8 cellular contexts compared by ENCODE assay signal in the genomic region with DNA sequence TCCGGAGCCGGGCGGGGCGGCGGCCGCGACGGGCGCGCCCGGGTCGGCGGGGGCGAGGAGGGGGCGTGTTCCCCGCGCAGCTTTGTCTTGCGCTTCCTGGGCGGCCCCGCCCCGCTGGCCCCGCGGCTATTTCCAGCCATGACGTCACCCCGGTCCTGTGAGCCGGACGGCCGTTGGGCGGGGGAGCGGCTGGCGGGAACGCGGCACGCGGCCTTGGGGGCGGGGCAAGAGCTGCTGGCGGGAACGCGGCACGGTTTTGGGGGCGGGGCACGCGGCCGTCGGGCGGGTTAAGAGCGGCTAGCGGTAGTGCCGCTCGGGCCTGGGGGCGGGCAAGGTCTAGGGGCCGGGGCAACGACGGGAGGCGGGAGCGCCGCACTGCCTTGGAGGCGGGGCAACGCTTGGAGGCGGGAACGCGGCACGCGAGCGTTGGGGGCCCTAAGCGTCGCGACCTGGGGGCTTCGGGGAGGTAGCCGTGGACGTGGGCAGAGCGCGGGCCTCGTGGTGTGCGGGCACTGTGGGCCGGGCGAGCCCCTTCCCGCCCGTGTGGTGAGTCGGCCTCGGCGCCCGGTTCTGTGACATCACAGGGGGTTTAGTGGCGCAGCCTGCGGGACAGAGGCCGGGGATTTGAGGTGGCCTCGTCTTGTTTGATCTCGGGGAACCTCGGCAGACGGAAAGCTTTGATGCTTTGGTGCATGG. TPM values are rescaled to one million over a fixed set of nuclear protein-coding genes. Genes with fewer than 3 reads are reported as not detected.
DNase-seq lines count a peak whose midpoint lies in the region; ATAC-seq and TF ChIP-seq lines count a peak whose summit lies in the region.

No MANE protein-coding gene starts in this region.

- TSS peak; percentile 62 for BruUV-seq in Panc1 (replicated peaks; lab: Mats Ljungman, UMichigan)

- H3K4me3 ChIP-seq in Panc1 (ENCODE audit: low read depth in 2 of 2, low read length in 2 of 2), result peak overlapping the region; percentile 61 to 74

- TF ChIP-seq CTCF in Panc1 (IDR thresholded peaks at IDR 0.05), result no peak

- intact Hi-C loops in Panc1 (cut with micrococcal nuclease; ENCODE audit: unreplicated experiment), result no loop called here
- intact Hi-C loops in activated T-helper 2 cell treated with anti-CD3 and anti-CD28 coated beads, Interferon-gamma antibody, Interleukin-2, Interleukin-4, amounts not matched to agents 10 μg/mL and 5 μg/mL and 100 μg/mL, durations not matched to agents 14 hours and 24 hours and 36 hours (cut with micrococcal nuclease), result loop anchor here (1.0 to 10.0 kb wide), 3 partner anchors 76 to 489 kb away; partner anchors contain the start of genes ADAM17 and TAF1B

- no peaks in the 10 kb centered on the region for H3K27me3 ChIP-seq in Panc1 (ENCODE audit: control insufficient read depth, insufficient read depth, low read length)

- H3K4me1 ChIP-seq in Panc1 (ENCODE audit: control insufficient read depth, insufficient read depth, low read length), result peaks cover 10% of the 10 kb centered on the region

- peak; percentile 97 for DNase-seq in CD1c-positive myeloid dendritic cell (ENCODE audit: extremely low spot score)
- DNase-seq in HT1080 (ENCODE audit: low read depth), result peak; percentile 70
- DNase-seq in Panc1 (ENCODE audit: low read depth, low spot score), result peak; percentile 73
- DNase-seq in activated T-helper 2 cell treated with anti-CD3 and anti-CD28 coated beads, Interferon-gamma antibody, Interleukin-2, Interleukin-4, amounts not matched to agents 10 μg/mL and 5 μg/mL and 100 μg/mL, durations not matched to agents 14 hours and 24 hours and 36 hours (ENCODE audit: low spot score), result peak; percentile 88
- DNase-seq in fibroblast of gingiva (ENCODE audit: low read depth), result peak; percentile 90
- peak; percentile 84 to 95 (median 92) for DNase-seq in naive thymus-derived CD8-positive, alpha-beta T cell
- peak; percentile 90 to 94 for DNase-seq in stimulated activated CD8-positive, alpha-beta memory T cell treated with anti-CD3 and anti-CD28 coated beads, Interleukin-7, amount 100 ng/mL, for 4 hours (ENCODE audit: low read depth in 2 of 2)

- H3K9me3 Mint-ChIP-seq in activated T-helper 2 cell treated with anti-CD3 and anti-CD28 coated beads, Interferon-gamma antibody, Interleukin-2, Interleukin-4, amounts not matched to agents 10 μg/mL and 5 μg/mL and 100 μg/mL, durations not matched to agents 14 hours and 24 hours and 36 hours, result no peaks in the 10 kb centered on the region
- H3K9me3 Mint-ChIP-seq in naive thymus-derived CD8-positive, alpha-beta T cell, result no peaks in the 10 kb centered on the region

- H3K4me3 Mint-ChIP-seq in activated T-helper 2 cell treated with anti-CD3 and anti-CD28 coated beads, Interferon-gamma antibody, Interleukin-2, Interleukin-4, amounts not matched to agents 10 μg/mL and 5 μg/mL and 100 μg/mL, durations not matched to agents 14 hours and 24 hours and 36 hours (ENCODE audit: low read depth), result peak overlapping the region; percentile 71
- peak overlapping the region; percentile 74 to 89 (median 84) for H3K4me3 Mint-ChIP-seq in naive thymus-derived CD8-positive, alpha-beta T cell

- H3K27ac ChIP-seq in Panc1 (ENCODE audit: low read length), result peak overlapping the region; percentile 78

- in situ Hi-C loops in Panc1 (cut with HindIII; ENCODE audit: low pct_unique_long_range_greater_than_20kb, low sequenced_read_pairs), result no loop called here

- peaks cover 9% of the 10 kb centered on the region for H3K36me3 ChIP-seq in Panc1 (ENCODE audit: control insufficient read depth, insufficient read depth, low read length)

- POLR2A ChIA-PET in Panc1 (lab: Charles Lee), result no interaction called here
- POLR2A ChIA-PET in naive thymus-derived CD8-positive, alpha-beta T cell (lab: Charles Lee), result interaction anchor here (0.7 to 3.2 kb wide), 7 partner anchors 10 to 404 kb away, joined by 3 to 53 read pairs (median 7); partner anchors contain the start of genes ODC1 and TAF1B

- peaks cover 16% of the 10 kb centered on the region for H3K4me1 Mint-ChIP-seq in activated T-helper 2 cell treated with anti-CD3 and anti-CD28 coated beads, Interferon-gamma antibody, Interleukin-2, Interleukin-4, amounts not matched to agents 10 μg/mL and 5 μg/mL and 100 μg/mL, durations not matched to agents 14 hours and 24 hours and 36 hours (ENCODE audit: low read depth)
- H3K4me1 Mint-ChIP-seq in naive thymus-derived CD8-positive, alpha-beta T cell, result peaks cover 16 to 36% (median 32%) of the 10 kb centered on the region in 4 donors

- H3K27me3 Mint-ChIP-seq in activated T-helper 2 cell treated with anti-CD3 and anti-CD28 coated beads, Interferon-gamma antibody, Interleukin-2, Interleukin-4, amounts not matched to agents 10 μg/mL and 5 μg/mL and 100 μg/mL, durations not matched to agents 14 hours and 24 hours and 36 hours (ENCODE audit: low read depth), result peaks cover 16% of the 10 kb centered on the region
- no peaks in the 10 kb centered on the region for H3K27me3 Mint-ChIP-seq in naive thymus-derived CD8-positive, alpha-beta T cell

- peaks cover 12% of the 10 kb centered on the region for H3K36me3 Mint-ChIP-seq in activated T-helper 2 cell treated with anti-CD3 and anti-CD28 coated beads, Interferon-gamma antibody, Interleukin-2, Interleukin-4, amounts not matched to agents 10 μg/mL and 5 μg/mL and 100 μg/mL, durations not matched to agents 14 hours and 24 hours and 36 hours (ENCODE audit: low read depth)
- peaks cover 0 to 20% (median 0%) of the 10 kb centered on the region in 3 donors for H3K36me3 Mint-ChIP-seq in naive thymus-derived CD8-positive, alpha-beta T cell

- ATAC-seq in GM21367 (IDR thresholded peaks at IDR 0.05; ENCODE audit: unreplicated experiment), result peak; percentile 48
- peak; percentile 84 for ATAC-seq in Panc1
- ATAC-seq in naive thymus-derived CD8-positive, alpha-beta T cell, result peak; percentile 67 to 76

- peak overlapping the region; percentile 60 for H3K27ac Mint-ChIP-seq in activated T-helper 2 cell treated with anti-CD3 and anti-CD28 coated beads, Interferon-gamma antibody, Interleukin-2, Interleukin-4, amounts not matched to agents 10 μg/mL and 5 μg/mL and 100 μg/mL, durations not matched to agents 14 hours and 24 hours and 36 hours
- peak overlapping the region; percentile 37 to 97 (median 91) for H3K27ac Mint-ChIP-seq in naive thymus-derived CD8-positive, alpha-beta T cell

- CTCF ChIA-PET in Panc1 (lab: Charles Lee), result interaction anchor here (0.6 to 0.8 kb wide), 4 partner anchors 58 to 254 kb away, joined by 7 to 12 read pairs (median 10); no protein-coding TSS in a partner anchor

- H3K9me3 ChIP-seq in Panc1 (ENCODE audit: control insufficient read depth, insufficient read depth, low read depth, low read length), result no peaks in the 10 kb centered on the region

RNA-seq across cellular contexts. Expression of gene KLF11, which starts 0.7 kb away (rescaled TPM):
- total RNA-seq in HT1080 (2014; rRNA removed; shearing (Covaris generic)), result 2.9 and 3.7 TPM in 2 replicates
- polyA plus RNA-seq in HT1080 (2015; cell fraction: cytosol; rRNA removed), result 6.3 and 7.4 TPM in 2 replicates
- polyA plus RNA-seq in HT1080 (2015; cell fraction: nucleus; rRNA removed), result 4.1 and 5.1 TPM in 2 replicates
- total RNA-seq in Panc1 (2021; ENCODE audit: unreplicated experiment), result 23.7 TPM
- polyA plus RNA-seq in Panc1 (2012; ENCODE audit: insufficient read length), result 14.0 TPM
- total RNA-seq in activated T-helper 2 cell treated with anti-CD3 and anti-CD28 coated beads, Interferon-gamma antibody, Interleukin-2, Interleukin-4, amounts not matched to agents 10 μg/mL and 5 μg/mL and 100 μg/mL, durations not matched to agents 14 hours and 24 hours and 36 hours, result 7.9 and 9.2 TPM in 2 replicates
- total RNA-seq in naive thymus-derived CD8-positive, alpha-beta T cell, result 10 to 100 TPM in 1 of 2 experiments, 1 to 10 TPM in 1; 6.5 to 10.8 TPM
- polyA plus RNA-seq in naive thymus-derived CD8-positive, alpha-beta T cell, result 1 to 10 TPM; 1.3 to 4.3 (median 2.1) TPM

RNA-seq across cellular contexts. Expression of gene CYS1, which starts 36.2 kb away (rescaled TPM):
- total RNA-seq in HT1080 (2014; rRNA removed; shearing (Covaris generic)), result 0.05 and 0.10 TPM in 2 replicates
- polyA plus RNA-seq in HT1080 (2015; cell fraction: cytosol; rRNA removed), result 0.06 and 0.09 TPM in 2 replicates
- 0.16 TPM in 1 of 2 replicates, not detected in the other for polyA plus RNA-seq in HT1080 (2015; cell fraction: nucleus; rRNA removed)
- total RNA-seq in Panc1 (2021; ENCODE audit: unreplicated experiment), result 20.4 TPM
- polyA plus RNA-seq in Panc1 (2012; ENCODE audit: insufficient read length), result 28.5 TPM
- total RNA-seq in activated T-helper 2 cell treated with anti-CD3 and anti-CD28 coated beads, Interferon-gamma antibody, Interleukin-2, Interleukin-4, amounts not matched to agents 10 μg/mL and 5 μg/mL and 100 μg/mL, durations not matched to agents 14 hours and 24 hours and 36 hours, result 0.78 and 0.89 TPM in 2 replicates
- not detected for total RNA-seq in naive thymus-derived CD8-positive, alpha-beta T cell
- not detected for polyA plus RNA-seq in naive thymus-derived CD8-positive, alpha-beta T cell

Comparison
In these comparisons a context has a peak if more than half of its experiments do, and no peak if none do; other contexts are left out.
1. Peak in every context shown above with its lines: DNase-seq, ATAC-seq, H3K4me3 ChIP-seq and H3K27ac ChIP-seq.
2. RNA of gene CYS1, which starts 36.2 kb away (total RNA-seq): 20.4 TPM in Panc1 (single experiment); 0.78 to 0.89 TPM in activated T-helper 2 cell treated with anti-CD3 and anti-CD28 coated beads, Interferon-gamma antibody, Interleukin-2, Interleukin-4, amounts not matched to agents 10 μg/mL and 5 μg/mL and 100 μg/mL, durations not matched to agents 14 hours and 24 hours and 36 hours, 0.05 to 0.10 TPM in HT1080 and not detected in naive thymus-derived CD8-positive, alpha-beta T cell; every median in the first group is over 10 times any median in the second.